Comparison of ENCODE assay signal across 26 cellular contexts in the genomic region with DNA sequence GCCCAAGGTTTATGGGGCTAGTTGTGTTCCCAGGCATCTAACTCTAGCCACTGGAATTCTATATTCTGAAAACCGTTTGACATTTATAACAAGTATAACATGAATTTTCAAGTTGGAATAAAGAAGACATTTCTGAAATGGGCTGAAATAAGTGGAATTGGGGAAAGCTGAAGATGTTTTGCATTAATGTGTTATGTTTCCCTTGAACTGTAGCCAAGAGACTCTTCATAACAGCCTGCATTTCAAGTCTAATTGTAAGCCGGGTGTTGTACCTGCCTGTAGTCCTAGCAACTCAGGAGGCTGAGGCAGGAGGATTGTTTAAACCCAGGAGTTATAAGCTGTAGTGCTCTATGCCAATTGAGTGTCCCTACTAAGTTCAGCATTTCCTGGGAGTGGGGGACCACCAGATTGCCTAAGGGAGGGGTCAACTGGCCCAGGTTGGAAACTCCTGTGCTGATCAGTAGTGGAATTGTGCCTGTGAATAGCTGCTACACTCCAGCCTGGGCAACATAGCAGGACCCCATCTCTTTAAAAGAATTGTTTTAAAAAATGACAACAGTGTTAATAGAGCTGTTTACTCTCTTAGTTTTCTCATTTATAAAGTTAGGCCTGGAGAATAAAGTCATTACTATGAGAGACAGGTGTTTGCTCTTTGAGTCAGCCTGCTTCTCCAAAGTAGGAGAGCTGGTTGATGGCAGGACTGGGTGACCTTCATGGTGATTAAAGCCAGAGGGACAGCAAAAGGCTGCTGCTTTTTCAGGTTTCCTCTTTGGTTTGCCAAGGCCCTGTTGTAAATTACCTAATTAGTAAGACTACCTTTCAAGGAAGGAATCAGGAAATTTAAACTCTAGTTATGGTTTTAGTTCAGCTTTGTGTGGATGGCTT.
A peak's percentile ranks its signal among the peaks of the same experiment; 100 is the strongest.
DNase-seq lines count a peak whose midpoint lies in the region; ATAC-seq, FAIRE-seq and TF ChIP-seq lines count a peak whose summit lies in the region.
"Had no signal": no experiment of that assay in that cellular context is flagged by ENCODE, and none has a peak within 500 bp of the region (broad histone marks: within the 10 kb centered on the region; RNA-seq: fewer than 3 reads in every experiment).

No MANE protein-coding gene starts in this region.

- peaks cover 0 to 17% (median 2%) of the 10 kb centered on the region in 3 donors for H3K4me1 Mint-ChIP-seq in CD8-positive, alpha-beta memory T cell

- H3K79me2 ChIP-seq in keratinocyte (ENCODE audit: control insufficient read depth, insufficient read depth, low read length): peaks cover 8% of the 10 kb centered on the region

- POLR2A ChIA-PET in CD8-positive, alpha-beta memory T cell (lab: Charles Lee): no interaction called here

- H3K9me3 Mint-ChIP-seq in CD8-positive, alpha-beta memory T cell: no peaks in the 10 kb centered on the region
- H3K9me3 Mint-ChIP-seq: activated CD4-positive, alpha-beta memory T cell treated with anti-CD3 and anti-CD28 coated beads for 36 hours; effector memory CD8-positive, alpha-beta T cell; natural killer cell treated with Interleukin-12 subunit alpha and Interleukin-12 subunit beta and Interleukin-15 and Interleukin-18, amount 100 ng/mL, for 72 hours; type B pancreatic cell had no signal

- H2AFZ ChIP-seq in keratinocyte (ENCODE audit: control insufficient read depth, low read length): no peak overlapping the region

- H3K27ac Mint-ChIP-seq in CD8-positive, alpha-beta memory T cell: peak overlapping the region in 2 of 8 donors; percentile 16 to 44
- H3K27ac Mint-ChIP-seq: activated CD4-positive, alpha-beta memory T cell treated with anti-CD3 and anti-CD28 coated beads for 36 hours; B cell; natural killer cell treated with Interleukin-12 subunit alpha and Interleukin-12 subunit beta and Interleukin-15 and Interleukin-18, amount 100 ng/mL, for 72 hours; type B pancreatic cell had no signal

- dilution Hi-C loops in keratinocyte (cut with MboI; ENCODE audit: extremely low pct_ligation_motif_present, low sequenced_read_pairs): no loop called here

- H3K4me1 ChIP-seq in body of pancreas (peaks cover 19% of the 10 kb centered on the region), keratinocyte (ENCODE audit: control insufficient read depth, extremely low read depth, insufficient read depth, low read length) (peaks cover 8% of the 10 kb centered on the region), kidney (ENCODE audit: control insufficient read depth in 1 of 2, insufficient read depth in 1 of 2, low read depth in 1 of 2, low read length in 2 of 2) (no peaks in the 10 kb centered on the region)
- H3K4me1 ChIP-seq in CD8-positive, alpha-beta memory T cell (ENCODE audit: insufficient read depth, low read length): no peaks in the 10 kb centered on the region

- intact Hi-C loops in body of pancreas (cut with DNase I): no loop called here
- intact Hi-C loops in kidney (cut with DNase I): no loop called here

- H3K27ac ChIP-seq in body of pancreas: peak overlapping the region; percentile 6 to 61 (median 58)
- no peak overlapping the region for H3K27ac ChIP-seq in keratinocyte (ENCODE audit: control insufficient read depth, insufficient read depth, low read length)
- H3K27ac ChIP-seq in kidney (ENCODE audit: low read depth in 2 of 2, low read length in 2 of 2): no peak overlapping the region
- no peak overlapping the region for H3K27ac ChIP-seq in CD8-positive, alpha-beta memory T cell (ENCODE audit: low read depth, low read length)
- H3K27ac ChIP-seq: 22Rv1, adrenal gland, brain microvascular endothelial cell had no signal

- no peak overlapping the region for H3K9ac ChIP-seq in keratinocyte (ENCODE audit: control insufficient read depth, extremely low read depth, insufficient read depth, low read length)
- no peak overlapping the region for H3K9ac ChIP-seq in kidney (ENCODE audit: low read length in 2 of 2)

- H3K9me1 ChIP-seq in keratinocyte (ENCODE audit: control insufficient read depth, extremely low read depth, insufficient read depth, low read length): no peaks in the 10 kb centered on the region

- 76 to 82% methylated on average over 2 of the region's 2 CpGs for whole genome bisulfite sequencing in body of pancreas, 2 donors

- H3K4me3 ChIP-seq in body of pancreas (no peak overlapping the region), keratinocyte (ENCODE audit: control insufficient read depth in 2 of 3, extremely low read depth in 1 of 3, insufficient read depth in 2 of 3, low read depth in 1 of 3, low read length in 3 of 3) (no peak overlapping the region), kidney (ENCODE audit: low read length in 2 of 2) (no peak overlapping the region)
- no peak overlapping the region for H3K4me3 ChIP-seq in CD8-positive, alpha-beta memory T cell (ENCODE audit: low read length)
- H3K4me3 ChIP-seq: adrenal gland, K562 had no signal

- no peak overlapping the region for H3K4me3 Mint-ChIP-seq in CD8-positive, alpha-beta memory T cell
- H3K4me3 Mint-ChIP-seq: activated CD4-positive, alpha-beta memory T cell treated with anti-CD3 and anti-CD28 coated beads for 36 hours; B cell; effector memory CD8-positive, alpha-beta T cell; natural killer cell treated with Interleukin-12 subunit alpha and Interleukin-12 subunit beta and Interleukin-15 and Interleukin-18, amount 100 ng/mL, for 72 hours; type B pancreatic cell had no signal

- TF ChIP-seq CTCF in body of pancreas (IDR thresholded peaks at IDR 0.05) (peak in 2 of 7 experiments; percentile 8 to 9), keratinocyte (optimal IDR thresholded peaks at IDR 0.05 in 1 of 3, IDR thresholded peaks at IDR 0.05 in 1 of 3, conservative IDR thresholded peaks at IDR 0.05 in 1 of 3; ENCODE audit: extremely low read depth in 1 of 3, insufficient read depth in 2 of 3, low read length in 3 of 3) (no peak), kidney (IDR thresholded peaks at IDR 0.05; ENCODE audit: borderline replicate concordance, extremely low read depth, insufficient read depth) (no peak)

- H3K9me3 ChIP-seq in body of pancreas (no peaks in the 10 kb centered on the region), keratinocyte (ENCODE audit: control insufficient read depth, low read depth, low read length) (no peaks in the 10 kb centered on the region), kidney (ENCODE audit: control insufficient read depth in 1 of 2, low read length in 2 of 2) (no peaks in the 10 kb centered on the region)
- no peaks in the 10 kb centered on the region for H3K9me3 ChIP-seq in CD8-positive, alpha-beta memory T cell (ENCODE audit: low read length)
- H3K9me3 ChIP-seq: adrenal gland had no signal

- no peaks in the 10 kb centered on the region for H3K27me3 Mint-ChIP-seq in CD8-positive, alpha-beta memory T cell
- H3K27me3 Mint-ChIP-seq: activated CD4-positive, alpha-beta memory T cell treated with anti-CD3 and anti-CD28 coated beads for 36 hours; B cell; effector memory CD8-positive, alpha-beta T cell; natural killer cell treated with Interleukin-12 subunit alpha and Interleukin-12 subunit beta and Interleukin-15 and Interleukin-18, amount 100 ng/mL, for 72 hours; type B pancreatic cell had no signal

- peak; percentile 48 for FAIRE-seq in keratinocyte (lab: Jason Lieb, UNC)
- no peak for FAIRE-seq in kidney (lab: Jason Lieb, UNC)
- FAIRE-seq: colon, K562 had no signal

- CTCF ChIA-PET in CD8-positive, alpha-beta memory T cell (lab: Charles Lee): no interaction called here

- no peaks in the 10 kb centered on the region for H4K20me1 ChIP-seq in keratinocyte (ENCODE audit: control insufficient read depth, extremely low read depth, insufficient read depth, low read length)

- DNase-seq in DMS53 (lab: John Stamatoyannopoulos, UW) (peak; percentile 37), DMS53 treated with DMSO at 0.1 percent for 48 hours (lab: John Stamatoyannopoulos, UW; ENCODE audit: unreplicated experiment) (no peak), body of pancreas (peak in 3 of 4 donors; percentile 33 to 52 (median 33)), keratinocyte (ENCODE audit: low read depth, low spot score) (no peak), renal cortical epithelial cell (ENCODE audit: low read depth) (peak; percentile 32), kidney (no peak), iPS-NIHi11 (ENCODE audit: low spot score) (no peak)
- no peak for DNase-seq in CD8-positive, alpha-beta memory T cell
- DNase-seq: activated CD4-positive, alpha-beta memory T cell treated with anti-CD3 and anti-CD28 coated beads for 36 hours; activated CD4-positive, CD25-positive, alpha-beta regulatory T cell; brain microvascular endothelial cell; DND-41; effector memory CD8-positive, alpha-beta T cell; left ventricle myocardium superior; NCI-H1105 treated with DMSO at 0.1 percent for 48 hours; NCI-H2081 treated with DMSO at 0.1 percent for 48 hours; NCI-H82; SHP77 treated with DMSO at 0.1 percent for 48 hours; T1000 had no signal

- peak; percentile 82 for ATAC-seq in body of pancreas
- ATAC-seq: effector memory CD8-positive, alpha-beta T cell; K562; left ventricle myocardium superior; natural killer cell treated with Interleukin-12 subunit alpha and Interleukin-12 subunit beta and Interleukin-15 and Interleukin-18, amount 100 ng/mL, for 72 hours had no signal

- H3K27me3 ChIP-seq in body of pancreas: no peaks in the 10 kb centered on the region
- H3K27me3 ChIP-seq in keratinocyte (ENCODE audit: control insufficient read depth, extremely low read depth, insufficient read depth, low read length): no peaks in the 10 kb centered on the region
- H3K27me3 ChIP-seq in CD8-positive, alpha-beta memory T cell (ENCODE audit: insufficient read depth, low read length, poor library complexity, severe bottlenecking): no peaks in the 10 kb centered on the region
- H3K27me3 ChIP-seq: adrenal gland, brain microvascular endothelial cell had no signal

- no peak for TF ChIP-seq POLR2A in body of pancreas (IDR thresholded peaks at IDR 0.05)

- H3K4me2 ChIP-seq in keratinocyte (ENCODE audit: control insufficient read depth, extremely low read depth, insufficient read depth, low read depth, low read length): no peak overlapping the region

- no peaks in the 10 kb centered on the region for H3K36me3 ChIP-seq in body of pancreas (replicated peaks in 1 of 2; ENCODE audit: insufficient read depth in 1 of 2, low read depth in 2 of 2)
- no peaks in the 10 kb centered on the region for H3K36me3 ChIP-seq in keratinocyte (ENCODE audit: control insufficient read depth in 2 of 2, extremely low read depth in 1 of 2, insufficient read depth in 2 of 2, low read length in 2 of 2)
- H3K36me3 ChIP-seq in kidney (ENCODE audit: control insufficient read depth in 1 of 2, insufficient read depth in 2 of 2, low read length in 2 of 2): no peaks in the 10 kb centered on the region
- H3K36me3 ChIP-seq in CD8-positive, alpha-beta memory T cell (ENCODE audit: insufficient read depth, low read length): no peaks in the 10 kb centered on the region
- H3K36me3 ChIP-seq: adrenal gland, brain microvascular endothelial cell had no signal

- H3K36me3 Mint-ChIP-seq in CD8-positive, alpha-beta memory T cell: peaks cover 0 to 2% (median 1%) of the 10 kb centered on the region in 3 donors
- H3K36me3 Mint-ChIP-seq: activated CD4-positive, alpha-beta memory T cell treated with anti-CD3 and anti-CD28 coated beads for 36 hours; natural killer cell treated with Interleukin-12 subunit alpha and Interleukin-12 subunit beta and Interleukin-15 and Interleukin-18, amount 100 ng/mL, for 72 hours; type B pancreatic cell had no signal

Comparison
In these comparisons a context has a peak if more than half of its experiments do, and no peak if none do; other contexts are left out.
1. DNase-seq: peak in DMS53 (single experiment), body of pancreas (3 of 4) and renal cortical epithelial cell (single experiment); none in DMS53 treated with DMSO at 0.1 percent for 48 hours (single experiment), keratinocyte (single experiment), kidney (single experiment), iPS-NIHi11 (single experiment) and CD8-positive, alpha-beta memory T cell (0 of 5).
2. H3K27ac ChIP-seq: peak in body of pancreas (4 of 4); none in keratinocyte (single experiment), kidney (0 of 2) and CD8-positive, alpha-beta memory T cell (single experiment).